ENCODE assay signal across 8 cellular contexts in the genomic region with DNA sequence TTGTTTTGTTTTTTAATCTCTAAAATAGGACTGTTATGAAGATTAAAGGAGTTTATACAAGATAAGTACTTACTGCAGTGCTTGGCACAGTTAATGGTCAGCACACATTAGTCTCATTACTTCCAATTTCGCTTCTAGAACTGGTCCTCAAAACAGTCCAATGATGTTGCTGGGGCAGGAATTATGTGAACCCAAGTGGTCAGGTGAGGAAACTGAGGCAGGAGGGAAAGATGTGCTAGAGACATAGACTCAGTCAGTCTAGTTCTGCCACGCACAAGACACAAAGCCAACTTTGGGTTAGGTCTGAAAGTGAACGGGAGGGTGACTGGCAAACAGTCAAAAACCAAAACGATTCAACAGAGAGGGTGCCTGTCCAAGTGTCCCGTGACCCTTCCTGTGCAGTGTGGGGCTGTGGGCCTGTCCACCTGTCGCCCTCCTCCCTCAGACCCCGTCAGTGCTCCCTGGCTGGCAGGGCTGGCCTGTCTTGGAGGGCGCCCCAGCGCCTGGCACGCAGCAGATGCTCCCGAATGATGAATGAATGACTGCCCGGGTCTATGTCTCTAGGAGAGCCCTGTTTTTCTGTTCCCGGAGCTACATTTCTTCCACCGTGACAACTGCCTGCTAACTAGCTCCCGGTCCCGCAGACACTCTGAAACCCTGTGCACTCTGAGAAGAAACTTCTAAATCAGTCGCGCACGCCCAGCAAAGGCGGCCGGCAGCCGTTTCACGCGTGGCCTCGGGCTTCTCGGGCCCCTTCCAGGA. TPM values are rescaled to one million over a fixed set of nuclear protein-coding genes. Genes with fewer than 3 reads are reported as not detected.
DNase-seq lines count a peak whose midpoint lies in the region; ATAC-seq and TF ChIP-seq lines count a peak whose summit lies in the region.

No MANE protein-coding gene starts in this region.

- peak overlapping the region; percentile 61 for H3K18ac ChIP-seq in mesendoderm (ENCODE audit: low read length)

- peak overlapping the region; percentile 82 for H3K9ac ChIP-seq in mesendoderm (ENCODE audit: low read length)

- H3K4me1 ChIP-seq in mesendoderm (ENCODE audit: control insufficient read depth, low read depth, low read length), result peaks cover 19% of the 10 kb centered on the region
- no peaks in the 10 kb centered on the region for H3K4me1 ChIP-seq in aorta (ENCODE audit: control insufficient read depth in 1 of 2, insufficient read depth in 2 of 2, low read length in 2 of 2)

- no peak for TF ChIP-seq CTCF in brain microvascular endothelial cell (IDR thresholded peaks at IDR 0.05; ENCODE audit: low read depth, low read length, missing control alignments)

- H3K27ac ChIP-seq in brain microvascular endothelial cell (peak overlapping the region; percentile 48), mesendoderm (ENCODE audit: low read depth, low read length) (peak overlapping the region; percentile 79), aorta (ENCODE audit: low read depth in 1 of 2, low read length in 2 of 2) (no peak overlapping the region)

- peak overlapping the region; percentile 96 for H3K23ac ChIP-seq in mesendoderm (ENCODE audit: low read length)

- peak overlapping the region; percentile 20 for H2AK5ac ChIP-seq in mesendoderm (ENCODE audit: low read length)

- DNase-seq in stimulated activated CD4-positive, alpha-beta T cell treated with anti-CD3 and anti-CD28 coated beads, Interleukin-4, amount 100 ng/mL, for 24 hours, result peak; percentile 13
- no peak for DNase-seq in stimulated activated CD4-positive, alpha-beta T cell treated with anti-CD3 and anti-CD28 coated beads, Interleukin-15, amount 100 ng/mL, for 24 hours
- DNase-seq in brain microvascular endothelial cell, result no peak
- DNase-seq in mesendoderm, result no peak
- no peak for DNase-seq in aorta
- DNase-seq in NCI-H1417 (lab: John Stamatoyannopoulos, UW), result no peak
- DNase-seq in AG08395 (ENCODE audit: low spot score), result no peak
- no peak for DNase-seq in ureter (ENCODE audit: low spot score)

- H3K4me3 ChIP-seq in brain microvascular endothelial cell (ENCODE audit: low read depth, low read length), result peak overlapping the region; percentile 77
- H3K4me3 ChIP-seq in mesendoderm (ENCODE audit: low read length), result peak overlapping the region; percentile 27
- H3K4me3 ChIP-seq in aorta (ENCODE audit: low read length in 2 of 2), result peak overlapping the region; percentile 71 to 80

- peak overlapping the region; percentile 86 for H3K56ac ChIP-seq in mesendoderm (ENCODE audit: low read length)

- peaks cover 45% of the 10 kb centered on the region for H3K79me1 ChIP-seq in mesendoderm (ENCODE audit: low read length)

- no peak overlapping the region for H4K5ac ChIP-seq in mesendoderm (ENCODE audit: low read length)

- no peak overlapping the region for H4K8ac ChIP-seq in mesendoderm (ENCODE audit: low read depth, low read length)

- no peak overlapping the region for H2BK120ac ChIP-seq in mesendoderm (ENCODE audit: low read depth, low read length)

- no peak overlapping the region for H2BK15ac ChIP-seq in mesendoderm (replicated peaks; ENCODE audit: low read depth)

- H3K36me3 ChIP-seq in brain microvascular endothelial cell (replicated peaks) (no peaks in the 10 kb centered on the region), mesendoderm (ENCODE audit: control insufficient read depth, insufficient read depth, low read length) (peaks cover 33% of the 10 kb centered on the region), aorta (ENCODE audit: control insufficient read depth in 1 of 2, insufficient read depth in 2 of 2, low read length in 1 of 2) (no peaks in the 10 kb centered on the region)

- peak overlapping the region; percentile 46 for H3K4ac ChIP-seq in mesendoderm (ENCODE audit: low read depth, low read length)

- peak overlapping the region; percentile 77 for H2BK5ac ChIP-seq in mesendoderm (ENCODE audit: low read length)

- in situ Hi-C loops in brain microvascular endothelial cell (cut with HindIII; ENCODE audit: low pct_ligation_motif_present, low sequenced_read_pairs), result no loop called here

- intact Hi-C loops in aorta (cut with DNase I), result loop anchor here (5.0 kb wide), 2 partner anchors 33 to 48 kb away; no protein-coding TSS in a partner anchor

- no CpG with 5 or more reads among the region's 26 CpGs for WGBS in mesendoderm (ENCODE audit: extremely low coverage, insufficient coverage, low lambda C conversion rate)
- WGBS in aorta, 2 donors, result 7 to 12% methylated on average over 26 of the region's 26 CpGs

- peak overlapping the region; percentile 44 for H3K4me2 ChIP-seq in mesendoderm (ENCODE audit: low read length)

- ATAC-seq in aorta (ENCODE audit: low FRiP score), result no peak

- peaks cover 60% of the 10 kb centered on the region for H3K79me2 ChIP-seq in mesendoderm (ENCODE audit: control insufficient read depth, insufficient read depth, low read length)

- no peaks in the 10 kb centered on the region for H3K9me3 ChIP-seq in aorta (ENCODE audit: control insufficient read depth, low read length)

- H3K27me3 ChIP-seq in brain microvascular endothelial cell (replicated peaks) (no peaks in the 10 kb centered on the region), mesendoderm (ENCODE audit: insufficient read depth, low read length, poor library complexity) (no peaks in the 10 kb centered on the region), aorta (ENCODE audit: control insufficient read depth in 1 of 2, insufficient read depth in 2 of 2, low read length in 1 of 2) (no peaks in the 10 kb centered on the region)

RNA-seq across cellular contexts. Expression of a gene that starts 2.4 kb away (rescaled TPM):
- polyA plus RNA-seq in mesendoderm (2013, experiment 1 of 2), result 54.5 TPM
- polyA plus RNA-seq in mesendoderm (2013, experiment 2 of 2), result 55.5 TPM
- total RNA-seq in aorta (10 to 100 TPM in 1 of 2 donors, 1 to 10 TPM in 1; 8.1 to 12.3 TPM), ureter (11.3 TPM)
- 1 to 10 TPM; 1.1 to 3.6 TPM for polyA plus RNA-seq in aorta

Comparison
In these comparisons a context has a peak if more than half of its experiments do, and no peak if none do; other contexts are left out.
1. H3K27ac ChIP-seq: peak in brain microvascular endothelial cell (single experiment) and mesendoderm (single experiment); none in aorta (0 of 2).
2. H3K4me3 ChIP-seq: peak in every context shown above with its lines; median percentile 77 in brain microvascular endothelial cell; 76 in aorta; 27 in mesendoderm.